In genomic region chr20:63854766-63855362, GRCh38 we compare ENCODE assay signal across 9 cellular contexts. TPM values are rescaled to one million over a fixed set of nuclear protein-coding genes. Genes with fewer than 3 reads are reported as not detected.
DNase-seq lines count a peak whose midpoint lies in the region; ATAC-seq and TF ChIP-seq lines count a peak whose summit lies in the region.
"Had no signal": no experiment of that assay in that cellular context is flagged by ENCODE, and none has a peak within 500 bp of the region (broad histone marks: within the 10 kb centered on the region; RNA-seq: fewer than 3 reads in every experiment).

No MANE protein-coding gene starts in this region.

- H4K20me1 ChIP-seq in Karpas-422 (ENCODE audit: insufficient read depth, low read depth, low read length) = peaks cover 11% of the 10 kb centered on the region; the same call in 1 of the 2 replicates

- peaks cover 7 to 28% of the 10 kb centered on the region in 2 donors for H3K4me1 ChIP-seq in ascending aorta
- peaks cover 8% of the 10 kb centered on the region for H3K4me1 ChIP-seq in right cardiac atrium (ENCODE audit: control insufficient read depth, insufficient read depth, low read length)
- peaks cover 4% of the 10 kb centered on the region for H3K4me1 ChIP-seq in rectal smooth muscle tissue (ENCODE audit: control insufficient read depth, insufficient read depth, low read length)
- H3K4me1 ChIP-seq in Karpas-422 (ENCODE audit: low read length) = no peaks in the 10 kb centered on the region

- TF ChIP-seq CTCF in ascending aorta (IDR thresholded peaks at IDR 0.05) = no peak

- no peak overlapping the region for H3K9ac ChIP-seq in rectal smooth muscle tissue (ENCODE audit: low read length)
- no peak overlapping the region for H3K9ac ChIP-seq in Karpas-422 (ENCODE audit: low read length)

- ATAC-seq in right cardiac atrium (peak; percentile 25 to 52), HG02798 (IDR thresholded peaks at IDR 0.05; ENCODE audit: poor library complexity, unreplicated experiment) (no peak), HG02623 (IDR thresholded peaks at IDR 0.05; ENCODE audit: unreplicated experiment) (no peak)

- H3K79me2 ChIP-seq in Karpas-422 (ENCODE audit: low read length) = no peaks in the 10 kb centered on the region

- H3K27me3 ChIP-seq in ascending aorta (no peaks in the 10 kb centered on the region), right cardiac atrium (ENCODE audit: control insufficient read depth, insufficient read depth) (no peaks in the 10 kb centered on the region), rectal smooth muscle tissue (ENCODE audit: control insufficient read depth, insufficient read depth, low read length) (peaks cover 17% of the 10 kb centered on the region), Karpas-422 (ENCODE audit: low read length) (no peaks in the 10 kb centered on the region)

- no peak overlapping the region for H3K4me2 ChIP-seq in Karpas-422 (ENCODE audit: low read depth, low read length, poor library complexity, severe bottlenecking)

- H3K27ac ChIP-seq in ascending aorta (peak overlapping the region; percentile 40 to 69), right cardiac atrium (ENCODE audit: low read length) (peak overlapping the region; percentile 68), rectal smooth muscle tissue (ENCODE audit: low read depth, low read length) (no peak overlapping the region), Karpas-422 (ENCODE audit: low read length) (no peak overlapping the region)

- DNase-seq in EH (ENCODE audit: low read depth) (peak; percentile 15), ascending aorta (ENCODE audit: low spot score in 2 of 2) (no peak), right cardiac atrium (peak; percentile 59 to 87 (median 85)), Karpas-422 (no peak), LoVo (ENCODE audit: low spot score) (no peak)
- DNase-seq: activated CD4-positive, alpha-beta T cell treated with anti-CD3 and anti-CD28 coated beads for 1 hour had no signal

- H3K9me2 ChIP-seq in Karpas-422 (replicated peaks; ENCODE audit: insufficient read depth, low read length) = no peaks in the 10 kb centered on the region

- H3K9me3 ChIP-seq in ascending aorta (no peaks in the 10 kb centered on the region), right cardiac atrium (ENCODE audit: control insufficient read depth, low read length) (no peaks in the 10 kb centered on the region), Karpas-422 (ENCODE audit: low read length) (no peaks in the 10 kb centered on the region)

- H2AFZ ChIP-seq in Karpas-422 (ENCODE audit: low read length) = no peak overlapping the region

- WGBS in right cardiac atrium = 9% methylated on average over 25 of the region's 26 CpGs

- intact Hi-C loops in ascending aorta (cut with DNase I) (no loop called here), right cardiac atrium (cut with DNase I) (loop anchor here in 1 of 4 donors (5.0 kb wide), 1 partner anchor 78 kb away; no protein-coding TSS in a partner anchor)

- H3K4me3 ChIP-seq in ascending aorta (peak overlapping the region; percentile 25 to 39), right cardiac atrium (ENCODE audit: low read length) (peak overlapping the region; percentile 8), rectal smooth muscle tissue (ENCODE audit: low read length) (peak overlapping the region; percentile 8), Karpas-422 (ENCODE audit: low read length) (no peak overlapping the region)

- no peaks in the 10 kb centered on the region for H3K36me3 ChIP-seq in ascending aorta
- H3K36me3 ChIP-seq in rectal smooth muscle tissue (ENCODE audit: control insufficient read depth, insufficient read depth, low read length) = no peaks in the 10 kb centered on the region
- no peaks in the 10 kb centered on the region for H3K36me3 ChIP-seq in Karpas-422 (ENCODE audit: insufficient read depth, low read length)

RNA-seq across cellular contexts. Expression of gene ABHD16B, which starts 6.4 kb away (rescaled TPM):
- not detected for total RNA-seq in ascending aorta
- total RNA-seq in right cardiac atrium = not detected
- polyA plus RNA-seq in right cardiac atrium = 0.54 TPM
- not detected in 2 replicates for total RNA-seq in Karpas-422 (2014; rRNA removed; shearing (Covaris generic); ENCODE audit: low replicate concordance)

RNA-seq across cellular contexts. Expression of gene TPD52L2, which starts 10.2 kb away (rescaled TPM):
- total RNA-seq in ascending aorta = 161 TPM
- 10 to 100 TPM; 62.1 to 73.5 (median 63.6) TPM for total RNA-seq in right cardiac atrium
- polyA plus RNA-seq in right cardiac atrium = 52.3 TPM
- total RNA-seq in Karpas-422 (2014; rRNA removed; shearing (Covaris generic); ENCODE audit: low replicate concordance) = 25.9 and 38.3 TPM in 2 replicates

RNA-seq across cellular contexts. Expression of gene ZBTB46, which starts 23.8 kb away (rescaled TPM):
- total RNA-seq in ascending aorta = 39.5 TPM
- total RNA-seq in right cardiac atrium = 10 to 100 TPM; 14.4 to 18.1 (median 16.3) TPM
- 6.7 TPM for polyA plus RNA-seq in right cardiac atrium
- 0.18 TPM in 1 of 2 replicates, not detected in the other for total RNA-seq in Karpas-422 (2014; rRNA removed; shearing (Covaris generic); ENCODE audit: low replicate concordance)

RNA-seq across cellular contexts. Expression of gene DNAJC5, which starts 40.1 kb away (rescaled TPM):
- 42.9 TPM for total RNA-seq in ascending aorta
- 10 to 100 TPM; 43.1 to 51.0 (median 49.9) TPM for total RNA-seq in right cardiac atrium
- polyA plus RNA-seq in right cardiac atrium = 32.2 TPM
- total RNA-seq in Karpas-422 (2014; rRNA removed; shearing (Covaris generic); ENCODE audit: low replicate concordance) = 22.9 and 28.5 TPM in 2 replicates

Comparison
In these comparisons a context has a peak if more than half of its experiments do, and no peak if none do; other contexts are left out.
1. DNase-seq: peak in EH (single experiment) and right cardiac atrium (3 of 3); none in ascending aorta (0 of 2), Karpas-422 (single experiment) and LoVo (single experiment).
2. H3K27ac ChIP-seq: peak in ascending aorta (2 of 2) and right cardiac atrium (single experiment); none in rectal smooth muscle tissue (single experiment) and Karpas-422 (single experiment).
3. ATAC-seq: peak in right cardiac atrium (2 of 2); none in HG02798 (single experiment) and HG02623 (single experiment).
4. RNA of gene ZBTB46, which starts 23.8 kb away (total RNA-seq): 39.5 TPM in ascending aorta (single experiment) and 14.4 to 18.1 TPM in right cardiac atrium; 0.18 TPM in Karpas-422; every median in the first group is over 10 times any median in the second.